ENCODE assay signal across 20 cellular contexts in genomic region chr4:184216436-184217004, GRCh38. TPM values are rescaled to one million over a fixed set of nuclear protein-coding genes. Genes with fewer than 3 reads are reported as not detected.
"Had no signal": no experiment of that assay in that cellular context is flagged by ENCODE, and none has a peak within 500 bp of the region (broad histone marks: within the 10 kb centered on the region; RNA-seq: fewer than 3 reads in every experiment).

No MANE protein-coding gene starts in this region.

- H3K4me1 ChIP-seq: sigmoid colon had no signal

- H3K27ac Mint-ChIP-seq: activated B cell treated with CpG ODN at 0.5 μM for 24 hours; activated CD4-positive, alpha-beta memory T cell treated with anti-CD3 and anti-CD28 coated beads, Interleukin-2, amount 10 ng/mL, durations not matched to agents 7 days and 5 days; activated naive CD4-positive, alpha-beta T cell treated with anti-CD3 and anti-CD28 coated beads, Interleukin-2, amount 10 ng/mL, durations not matched to agents 7 days and 5 days; activated T-cell treated with anti-CD3 and anti-CD28 coated beads, Interleukin-2, amount 50 U/mL, for 72 hours; stimulated activated naive B cell treated with anti-CD40 and anti-IgM and Interleukin-4, amounts not matched to agents 10 μg/mL and 1 μg/mL and 100 μg/mL, for 72 hours; T-helper 1 cell treated with Interleukin-12 subunit alpha and Interleukin-12 subunit beta and Interleukin-4 antibody, amounts not matched to agents 30 μg/mL and 1 μg/mL, for 36 hours had no signal

- H3K36me3 ChIP-seq: sigmoid colon had no signal

- H3K4me3 Mint-ChIP-seq: activated B cell treated with CpG ODN at 0.5 μM for 24 hours; activated CD4-positive, alpha-beta memory T cell treated with anti-CD3 and anti-CD28 coated beads, Interleukin-2, amount 10 ng/mL, durations not matched to agents 7 days and 5 days; activated naive CD4-positive, alpha-beta T cell treated with anti-CD3 and anti-CD28 coated beads, Interleukin-2, amount 10 ng/mL, durations not matched to agents 7 days and 5 days; activated T-cell treated with anti-CD3 and anti-CD28 coated beads, Interleukin-2, amount 50 U/mL, for 72 hours; stimulated activated naive B cell treated with anti-CD40 and anti-IgM and Interleukin-4, amounts not matched to agents 10 μg/mL and 1 μg/mL and 100 μg/mL, for 72 hours; T-helper 1 cell treated with Interleukin-12 subunit alpha and Interleukin-12 subunit beta and Interleukin-4 antibody, amounts not matched to agents 30 μg/mL and 1 μg/mL, for 36 hours had no signal

- H3K27ac ChIP-seq: sigmoid colon had no signal

- H3K9me3 ChIP-seq: sigmoid colon had no signal

- H3K4me1 Mint-ChIP-seq: activated B cell treated with CpG ODN at 0.5 μM for 24 hours; activated naive CD4-positive, alpha-beta T cell treated with anti-CD3 and anti-CD28 coated beads, Interleukin-2, amount 10 ng/mL, durations not matched to agents 7 days and 5 days; stimulated activated naive B cell treated with anti-CD40 and anti-IgM and Interleukin-4, amounts not matched to agents 10 μg/mL and 1 μg/mL and 100 μg/mL, for 72 hours had no signal

- FAIRE-seq: bronchial epithelial cell had no signal

- H3K9me3 Mint-ChIP-seq: activated B cell treated with CpG ODN at 0.5 μM for 24 hours had no signal

- DNase-seq: activated B cell treated with CpG ODN at 0.5 μM for 24 hours; activated CD4-positive, alpha-beta memory T cell treated with anti-CD3 and anti-CD28 coated beads, Interleukin-2, amount 10 ng/mL, durations not matched to agents 7 days and 5 days; activated CD4-positive, alpha-beta T cell treated with anti-CD3 and anti-CD28 coated beads for 48 hours; activated effector memory CD4-positive, alpha-beta T cell treated with Interleukin-2 at 50 U/mL for 16 hours; activated naive CD4-positive, alpha-beta T cell treated with anti-CD3 and anti-CD28 coated beads, Interleukin-2, amount 10 ng/mL, durations not matched to agents 7 days and 5 days; activated T-cell treated with anti-CD3 and anti-CD28 coated beads, Interleukin-2, amount 50 U/mL, for 72 hours; cerebellar nuclear complex; cortex of kidney; foreskin melanocyte; left ventricle myocardium superior; mammary epithelial cell; sigmoid colon; stimulated activated CD4-positive, alpha-beta T cell treated with anti-CD3 and anti-CD28 coated beads, Interleukin-2, amount 100 ng/mL, for 48 hours; stimulated activated CD8-positive, alpha-beta memory T cell treated with anti-CD3 and anti-CD28 coated beads, Interleukin-4, amount 100 ng/mL, for 48 hours; stimulated activated naive B cell treated with anti-CD40 and anti-IgM and Interleukin-4, amounts not matched to agents 10 μg/mL and 1 μg/mL and 100 μg/mL, for 72 hours; T1000 had no signal

- H3K36me3 Mint-ChIP-seq: stimulated activated naive B cell treated with anti-CD40 and anti-IgM and Interleukin-4, amounts not matched to agents 10 μg/mL and 1 μg/mL and 100 μg/mL, for 72 hours had no signal

- ATAC-seq: activated T-cell treated with anti-CD3 and anti-CD28 coated beads, Interleukin-2, amount 50 U/mL, for 72 hours; left ventricle myocardium superior; stimulated activated naive B cell treated with anti-CD40 and anti-IgM and Interleukin-4, amounts not matched to agents 10 μg/mL and 1 μg/mL and 100 μg/mL, for 72 hours had no signal

- H3K27me3 ChIP-seq: sigmoid colon had no signal

- H3K4me3 ChIP-seq: sigmoid colon had no signal

RNA-seq across cellular contexts. Expression of gene ENPP6, which starts 1.2 kb away (rescaled TPM):
- total RNA-seq: activated B cell treated with CpG ODN at 0.5 μM for 24 hours, bronchial epithelial cell, left ventricle myocardium superior, myocyte had no signal
- polyA plus RNA-seq: neural cell had no signal
